In the genomic region with DNA sequence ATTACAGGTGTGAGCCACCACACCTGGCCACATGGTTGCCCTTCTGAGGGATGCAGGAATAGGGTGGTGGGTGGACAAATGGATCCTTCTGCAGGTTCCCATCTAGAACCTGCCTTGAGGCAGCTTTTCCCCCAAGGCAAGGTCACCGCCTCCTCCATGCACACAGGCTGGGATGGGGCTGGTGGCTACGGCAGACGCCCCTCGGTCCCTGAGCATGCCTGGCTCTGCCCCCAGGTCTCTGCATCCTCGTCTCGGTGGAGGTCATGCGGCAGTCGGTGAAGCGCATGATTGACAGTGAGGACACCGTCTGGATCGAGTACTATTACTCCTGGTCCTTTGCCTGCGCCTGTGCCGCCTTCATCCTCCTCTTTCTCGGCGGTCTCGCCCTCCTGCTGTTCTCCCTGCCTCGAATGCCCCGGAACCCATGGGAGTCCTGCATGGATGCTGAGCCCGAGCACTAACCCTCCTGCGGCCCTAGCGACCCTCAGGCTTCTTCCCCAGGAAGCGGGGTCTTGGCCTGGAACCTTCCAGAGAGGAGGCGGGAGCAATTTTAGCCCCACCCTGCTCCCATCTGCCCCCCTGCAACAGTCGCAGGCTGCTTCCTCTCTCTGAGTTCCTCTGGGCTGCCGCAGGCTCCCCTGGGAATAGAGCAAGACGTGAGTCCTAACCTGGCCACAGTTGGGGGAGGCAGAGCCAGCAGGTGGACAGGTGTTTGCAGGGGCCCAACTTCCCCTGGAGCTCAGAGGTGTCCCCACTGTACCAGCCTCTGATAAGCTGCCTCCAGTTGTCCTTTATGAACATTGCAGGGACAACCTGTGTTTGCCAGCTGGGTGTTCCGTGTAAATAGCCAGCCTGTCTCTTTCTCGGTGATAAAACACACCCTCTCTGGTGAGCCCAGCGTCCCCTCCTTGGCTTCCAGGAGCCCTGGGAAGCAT, we compare ENCODE assay signal across 20 cellular contexts. TPM values are rescaled to one million over a fixed set of nuclear protein-coding genes. Genes with fewer than 3 reads are reported as not detected.
DNase-seq lines count a peak whose midpoint lies in the region; ATAC-seq and TF ChIP-seq lines count a peak whose summit lies in the region.
"Had no signal": no experiment of that assay in that cellular context is flagged by ENCODE, and none has a peak within 500 bp of the region (broad histone marks: within the 10 kb centered on the region; RNA-seq: fewer than 3 reads in every experiment).

No MANE protein-coding gene starts in this region.

- peak; percentile 46 for DNase-seq in D341Med (ENCODE audit: low spot score)
- DNase-seq in activated CD8-positive, alpha-beta memory T cell treated with anti-CD3 and anti-CD28 coated beads, Interleukin-2, amount 50 U/mL, for 48 hours: peak; percentile 41
- peak; percentile 62 for DNase-seq in mesenteric fat pad (ENCODE audit: low spot score)
- no peak for DNase-seq in T-helper 2 cell
- no peak for DNase-seq in BE2C
- no peak for DNase-seq in HCEC 1CT
- DNase-seq: activated naive CD8-positive, alpha-beta T cell treated with anti-CD3 and anti-CD28 coated beads, Interleukin-2, amount 10 ng/mL, durations not matched to agents 7 days and 5 days; activated T-cell treated with anti-CD3 and anti-CD28 coated beads, Interleukin-2, amount 50 U/mL, for 1 hour; effector CD4-positive, alpha-beta T cell; GM23248; left lung; natural killer cell; NK-92 treated with Interleukin-12 subunit alpha and Interleukin-12 subunit beta, amount 100 ng/mL, for 24 hours; SHP77 treated with DMSO at 0.1 percent for 48 hours; stimulated activated CD4-positive, alpha-beta T cell treated with anti-CD3 and anti-CD28 coated beads, Interleukin-2, amount 100 ng/mL, for 24 hours had no signal

- H3K27me3 ChIP-seq in BLaER1 (no peaks in the 10 kb centered on the region), BE2C (no peaks in the 10 kb centered on the region)
- H3K27me3 ChIP-seq: left lung had no signal

- TF ChIP-seq CTCF in BE2C (IDR thresholded peaks at IDR 0.05; ENCODE audit: low read depth, low read length): no peak

- no peaks in the 10 kb centered on the region for H4K20me1 ChIP-seq in BLaER1

- peak overlapping the region; percentile 71 for H3K4me2 ChIP-seq in BLaER1

- peaks cover 6% of the 10 kb centered on the region; the same call in 1 of the 2 replicates for H3K9me3 ChIP-seq in BLaER1
- no peaks in the 10 kb centered on the region for H3K9me3 ChIP-seq in BE2C
- H3K9me3 ChIP-seq: left lung had no signal

- peaks cover 35% of the 10 kb centered on the region for H3K4me1 ChIP-seq in BLaER1
- no peaks in the 10 kb centered on the region for H3K4me1 ChIP-seq in BE2C
- H3K4me1 ChIP-seq: left lung had no signal

- no peak overlapping the region for H3K9ac ChIP-seq in BLaER1
- H3K9ac ChIP-seq: GM23248 had no signal

- peak overlapping the region; percentile 49 for H3K27ac ChIP-seq in BLaER1
- H3K27ac ChIP-seq: GM23248, left lung had no signal

- H3K4me3 ChIP-seq in BLaER1 (0 out of 2 replicates have a peak overlapping the region, but pooled peaks have one; percentile 3), BE2C (ENCODE audit: low read depth, low read length) (no peak overlapping the region)
- H3K4me3 ChIP-seq: GM23248, left lung had no signal

- H3K36me3 ChIP-seq in BLaER1 (no peaks in the 10 kb centered on the region), BE2C (no peaks in the 10 kb centered on the region)
- H3K36me3 ChIP-seq: left lung had no signal

- no peak for ATAC-seq in HG02840 (IDR thresholded peaks at IDR 0.05; ENCODE audit: low FRiP score, unreplicated experiment)
- ATAC-seq: left lung, natural killer cell had no signal

RNA-seq across cellular contexts. Expression of a gene that starts 11.7 kb away (rescaled TPM):
- total RNA-seq in mesenteric fat pad: not detected
- polyA plus RNA-seq in BE2C (2012; ENCODE audit: insufficient read depth, insufficient read length, low read depth): not detected
- total RNA-seq: activated naive CD8-positive, alpha-beta T cell treated with anti-CD3 and anti-CD28 coated beads, Interleukin-2, amount 10 ng/mL, durations not matched to agents 7 days and 5 days; Daoy; GM23248; left lung; M059J; natural killer cell; renal cortical epithelial cell had no signal
- polyA plus RNA-seq: GM23248 had no signal

Comparison
In these comparisons a context has a peak if more than half of its experiments do, and no peak if none do; other contexts are left out.
1. DNase-seq: peak in D341Med (single experiment), activated CD8-positive, alpha-beta memory T cell treated with anti-CD3 and anti-CD28 coated beads, Interleukin-2, amount 50 U/mL, for 48 hours (single experiment) and mesenteric fat pad (single experiment); none in T-helper 2 cell (0 of 5), BE2C (single experiment) and HCEC 1CT (single experiment).